In genomic region chr15:61820951-61821350, GRCh38 we compare ENCODE assay signal across 7 cellular contexts.
"Had no signal": no experiment of that assay in that cellular context is flagged by ENCODE, and none has a peak within 500 bp of the region (broad histone marks: within the 10 kb centered on the region; RNA-seq: fewer than 3 reads in every experiment).

No MANE protein-coding gene starts in this region.

- H3K36me3 Mint-ChIP-seq: IgD-negative memory B cell had no signal

- H3K4me1 Mint-ChIP-seq: IgD-negative memory B cell had no signal

- H3K4me3 Mint-ChIP-seq: IgD-negative memory B cell had no signal

- FAIRE-seq: HepG2, HTR-8/SVneo, K562 had no signal

- H3K27ac Mint-ChIP-seq: IgD-negative memory B cell had no signal

- H3K27ac ChIP-seq: HL-60 had no signal

- H3K4me3 ChIP-seq: K562 had no signal

- ATAC-seq: HepG2, K562 had no signal

- DNase-seq: IMR-90, KBM-7 had no signal
